ENCODE assay signal across 1 cellular context in genomic region chr6:17405944-17406245, GRCh38.
TF ChIP-seq lines count a peak whose summit lies in the region.

No MANE protein-coding gene starts in this region.

TF ChIP-seq in WTC11, 78 proteins besides CTCF, POLR2A, EP300 and RAD21 (continued from another document):
- TF ChIP-seq ARID4B (CRISPR knock-in tag; IDR thresholded peaks at IDR 0.05; ENCODE audit: borderline replicate concordance) (no peak), ZNF532 (CRISPR knock-in tag; IDR thresholded peaks at IDR 0.05; ENCODE audit: borderline replicate concordance) (no peak), ERG (CRISPR knock-in tag; IDR thresholded peaks at IDR 0.05) (no peak), ZNF263 (CRISPR knock-in tag; IDR thresholded peaks at IDR 0.05; ENCODE audit: low read depth) (no peak)
